Comparison of ENCODE assay signal across 24 cellular contexts in the genomic region with DNA sequence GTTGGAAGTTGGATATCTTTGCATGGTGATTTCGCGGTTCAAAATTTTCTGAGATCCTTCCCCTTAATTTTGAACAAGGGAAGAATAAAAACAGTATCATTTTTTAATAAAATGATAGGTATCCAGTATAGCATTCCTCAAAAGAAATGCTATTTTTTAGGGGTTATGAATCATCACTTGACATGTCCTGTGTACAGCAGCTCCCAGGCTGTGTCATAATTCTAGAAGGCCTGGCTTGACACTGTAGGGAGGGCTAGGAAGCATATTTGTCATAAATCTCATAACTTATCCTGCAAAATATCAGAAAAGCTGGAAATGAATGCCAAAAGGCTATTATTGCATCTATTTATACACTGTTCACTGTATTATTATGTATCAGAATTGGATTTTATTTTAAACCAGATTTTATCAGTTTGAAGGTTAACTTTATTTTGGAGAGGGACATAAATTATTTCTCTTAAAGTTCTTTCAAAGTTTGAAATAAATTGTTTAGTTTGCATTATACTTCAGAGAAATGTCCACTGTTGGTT.
DNase-seq lines count a peak whose midpoint lies in the region; ATAC-seq and TF ChIP-seq lines count a peak whose summit lies in the region.
"Had no signal": no experiment of that assay in that cellular context is flagged by ENCODE, and none has a peak within 500 bp of the region (broad histone marks: within the 10 kb centered on the region; RNA-seq: fewer than 3 reads in every experiment).

No MANE protein-coding gene starts in this region.

- H3K4me1 ChIP-seq in psoas muscle = no peaks in the 10 kb centered on the region
- H3K4me1 ChIP-seq: neural progenitor cell, prostate gland had no signal

- intact Hi-C loops in psoas muscle (cut with DNase I) = no loop called here

- H3K4me3 ChIP-seq in choroid plexus epithelial cell (ENCODE audit: low read depth, low read length) (no peak overlapping the region), psoas muscle (no peak overlapping the region)
- H3K4me3 ChIP-seq: hepatocyte, neural progenitor cell, prostate gland, thoracic aorta had no signal

- POLR2A ChIA-PET in RWPE1 (lab: Yijun Ruan, JAX; ENCODE audit: low non-redundant PET) = no interaction called here

- DNase-seq in AG20443 (ENCODE audit: low spot score) (peak; percentile 29), RWPE1 (ENCODE audit: low spot score) (peak; percentile 3), choroid plexus epithelial cell (ENCODE audit: low read depth) (peak; percentile 65), left kidney (ENCODE audit: low read depth, low spot score) (peak; percentile 4), psoas muscle (no peak), cerebellum (ENCODE audit: low spot score) (no peak), NCI-H510A treated with DMSO at 0.1 percent for 48 hours (lab: John Stamatoyannopoulos, UW) (no peak)
- DNase-seq: activated CD4-positive, alpha-beta T cell treated with anti-CD3 and anti-CD28 coated beads for 1 hour; activated CD8-positive, alpha-beta T cell treated with anti-CD3 and anti-CD28 coated beads for 36 hours; aorta; CD4-positive, alpha-beta memory T cell; NCI-H1436; NCI-H2081 treated with DMSO at 0.1 percent for 48 hours; NCI-H82; stimulated activated CD4-positive, alpha-beta T cell treated with anti-CD3 and anti-CD28 coated beads, Interleukin-15, amount 100 ng/mL, for 24 hours; stimulated activated naive CD4-positive, alpha-beta T cell treated with Interleukin-2 at 50 U/mL for 16 hours had no signal

- H3K27ac ChIP-seq in RWPE1 (no peak overlapping the region), psoas muscle (no peak overlapping the region)
- H3K27ac ChIP-seq: epithelial cell of prostate, hepatocyte, neural progenitor cell, prostate gland, thoracic aorta had no signal

- no peaks in the 10 kb centered on the region for H3K9me3 ChIP-seq in psoas muscle
- H3K9me3 ChIP-seq: prostate gland, thoracic aorta had no signal

- ATAC-seq in psoas muscle = no peak
- ATAC-seq in HG03439 (IDR thresholded peaks at IDR 0.05; ENCODE audit: unreplicated experiment) = no peak
- ATAC-seq: activated CD8-positive, alpha-beta T cell treated with anti-CD3 and anti-CD28 coated beads for 36 hours; activated T-helper 17 cell treated with anti-CD3 and anti-CD28 coated beads, Interleukin-2, amount 50 U/mL, for 72 hours; left lobe of liver had no signal

- H3K36me3 ChIP-seq in psoas muscle (ENCODE audit: insufficient read depth in 1 of 2, low read depth in 1 of 2) = no peaks in the 10 kb centered on the region
- H3K36me3 ChIP-seq: neural progenitor cell, prostate gland, thoracic aorta had no signal

- 90 to 95% (median 94%) methylated on average over 2 of the region's 2 CpGs for WGBS in psoas muscle, 3 donors

- no peaks in the 10 kb centered on the region for H3K27me3 ChIP-seq in psoas muscle (ENCODE audit: insufficient read depth in 3 of 3, low read length in 2 of 3)
- H3K27me3 ChIP-seq: hepatocyte, neural progenitor cell had no signal

- TF ChIP-seq CTCF in RWPE1 (conservative IDR thresholded peaks at IDR 0.05; ENCODE audit: low read depth) (no peak), choroid plexus epithelial cell (conservative IDR thresholded peaks at IDR 0.05; ENCODE audit: low read depth, low read length) (no peak), psoas muscle (IDR thresholded peaks at IDR 0.05) (no peak)

- CTCF ChIA-PET in RWPE1 (lab: Yijun Ruan, JAX) = no interaction called here

Comparison
In these comparisons a context has a peak if more than half of its experiments do, and no peak if none do; other contexts are left out.
1. DNase-seq: peak in AG20443 (single experiment), RWPE1 (single experiment), choroid plexus epithelial cell (single experiment) and left kidney (single experiment); none in psoas muscle (0 of 2), cerebellum (single experiment) and NCI-H510A treated with DMSO at 0.1 percent for 48 hours (single experiment).